In genomic region chrX:30060718-30061117, GRCh38 we compare ENCODE assay signal across 9 cellular contexts.
DNase-seq lines count a peak whose midpoint lies in the region; ATAC-seq and TF ChIP-seq lines count a peak whose summit lies in the region.
"Had no signal": no experiment of that assay in that cellular context is flagged by ENCODE, and none has a peak within 500 bp of the region (broad histone marks: within the 10 kb centered on the region; RNA-seq: fewer than 3 reads in every experiment).

No MANE protein-coding gene starts in this region.

- no peaks in the 10 kb centered on the region for H3K36me3 ChIP-seq in liver (ENCODE audit: control insufficient read depth in 4 of 4, insufficient read depth in 3 of 4, low read depth in 1 of 4, low read length in 3 of 4)

- H3K4me1 Mint-ChIP-seq in HFFc6 (ENCODE audit: low read depth) (peaks cover 28% of the 10 kb centered on the region), WTC11 (no peaks in the 10 kb centered on the region)
- H3K4me1 Mint-ChIP-seq: T-helper 17 cell had no signal

- H3K4me3 Mint-ChIP-seq in HFFc6 (no peak overlapping the region), WTC11 (no peak overlapping the region)
- H3K4me3 Mint-ChIP-seq: T-helper 17 cell had no signal

- H3K36me3 Mint-ChIP-seq in HFFc6 (ENCODE audit: low read depth): no peaks in the 10 kb centered on the region
- no peaks in the 10 kb centered on the region; the same call in 1 of the 2 replicates for H3K36me3 Mint-ChIP-seq in WTC11

- no peaks in the 10 kb centered on the region for H3K27me3 ChIP-seq in liver (ENCODE audit: control insufficient read depth in 4 of 4, insufficient read depth in 4 of 4, low read length in 3 of 4)

- H3K4me3 ChIP-seq in liver (ENCODE audit: low read depth in 1 of 3, low read length in 3 of 3): no peak overlapping the region

- no peak overlapping the region for H3K9ac ChIP-seq in liver (ENCODE audit: low read depth in 1 of 2, low read length in 2 of 2)

- TF ChIP-seq CTCF in HFFc6 (IDR thresholded peaks at IDR 0.05): peak; percentile 71
- TF ChIP-seq CTCF in WTC11 (IDR thresholded peaks at IDR 0.05): peak; percentile 21; the same call in 1 of the 2 replicates
- TF ChIP-seq CTCF in liver (IDR thresholded peaks at IDR 0.05; ENCODE audit: low read depth, low read length, missing input control): peak; percentile 26

- H3K9me3 ChIP-seq in liver (ENCODE audit: control insufficient read depth in 4 of 4, low read length in 3 of 4): no peaks in the 10 kb centered on the region

- TF ChIP-seq POLR2A in erythroblast (IDR thresholded peaks at IDR 0.05; ENCODE audit: low read length): no peak

- no peak overlapping the region for H3K27ac Mint-ChIP-seq in HFFc6
- H3K27ac Mint-ChIP-seq in WTC11: no peak overlapping the region
- H3K27ac Mint-ChIP-seq: T-helper 17 cell had no signal

- no peak overlapping the region for H3K27ac ChIP-seq in liver (ENCODE audit: low read depth in 1 of 2, low read length in 2 of 2)

- CTCF ChIA-PET in WTC11 (lab: Charles Lee): interaction anchor here (0.5 to 1.2 kb wide), 3 partner anchors 119 to 582 kb away, joined by 3 to 6 read pairs (median 3); no protein-coding TSS in a partner anchor

- WGBS in liver: 37% methylated on average over 2 of the region's 2 CpGs

- POLR2A ChIA-PET in WTC11 (lab: Charles Lee): no interaction called here

- in situ Hi-C loops in G401 (cut with HindIII; ENCODE audit: low sequenced_read_pairs): no loop called here

- DNase-seq in G401 (ENCODE audit: low spot score) (peak; percentile 0), HFFc6 (peak; percentile 7), WTC11 (ENCODE audit: low spot score) (peak; percentile 12), dedifferentiated amniotic fluid mesenchymal stem cell (ENCODE audit: extremely low spot score) (no peak), erythroblast (lab: John Stamatoyannopoulos, UW) (no peak), NCI-H2227 (lab: John Stamatoyannopoulos, UW; ENCODE audit: unreplicated experiment) (no peak)
- no peak for DNase-seq in activated CD4-positive, alpha-beta T cell treated with anti-CD3 and anti-CD28 coated beads, Interleukin-2, amount 50 U/mL, for 1 hour
- DNase-seq: T-helper 17 cell had no signal

- no peaks in the 10 kb centered on the region for H3K4me1 ChIP-seq in liver (ENCODE audit: control insufficient read depth in 4 of 4, insufficient read depth in 4 of 4, low read length in 3 of 4)

- H3K27me3 Mint-ChIP-seq in HFFc6 (ENCODE audit: insufficient read depth) (no peaks in the 10 kb centered on the region), WTC11 (ENCODE audit: low read depth) (no peaks in the 10 kb centered on the region)
- H3K27me3 Mint-ChIP-seq: T-helper 17 cell had no signal

- peak; percentile 70 for ATAC-seq in WTC11
- ATAC-seq: T-helper 17 cell had no signal

- TF ChIP-seq RAD21 in liver (IDR thresholded peaks at IDR 0.05): peak in 1 of 2 donors; percentile 64

- no peaks in the 10 kb centered on the region; the same call in 1 of the 2 replicates for H3K9me3 Mint-ChIP-seq in HFFc6
- no peaks in the 10 kb centered on the region; the same call in 1 of the 2 replicates for H3K9me3 Mint-ChIP-seq in WTC11

TF ChIP-seq in WTC11, 78 proteins besides CTCF, POLR2A, EP300 and RAD21 (continues in another document):
- TF ChIP-seq ZNF219 (CRISPR knock-in tag; IDR thresholded peaks at IDR 0.05; ENCODE audit: borderline replicate concordance): no peak
- TF ChIP-seq ZBTB43 (CRISPR knock-in tag; IDR thresholded peaks at IDR 0.05): no peak
- no peak for TF ChIP-seq NR2C2 (CRISPR knock-in tag; IDR thresholded peaks at IDR 0.05)
- no peak for TF ChIP-seq CREB1 (CRISPR knock-in tag; IDR thresholded peaks at IDR 0.05)
- TF ChIP-seq ERG (CRISPR knock-in tag; IDR thresholded peaks at IDR 0.05): no peak
- TF ChIP-seq ZNF396 (CRISPR knock-in tag; IDR thresholded peaks at IDR 0.05; ENCODE audit: borderline replicate concordance): no peak
- TF ChIP-seq ZMAT4 (CRISPR knock-in tag; IDR thresholded peaks at IDR 0.05): no peak
- no peak for TF ChIP-seq NR1H2 (CRISPR knock-in tag; IDR thresholded peaks at IDR 0.05)
- TF ChIP-seq MXD4 (CRISPR knock-in tag; IDR thresholded peaks at IDR 0.05; ENCODE audit: borderline replicate concordance): no peak
- TF ChIP-seq ATF1 (CRISPR knock-in tag; IDR thresholded peaks at IDR 0.05): no peak

TF ChIP-seq in liver, 16 proteins besides CTCF, POLR2A, EP300 and RAD21:
- TF ChIP-seq ATF3 (IDR thresholded peaks at IDR 0.05): no peak
- no peak for TF ChIP-seq RXRA (IDR thresholded peaks at IDR 0.05)
- no peak for TF ChIP-seq TAF1 (conservative IDR thresholded peaks at IDR 0.05)
- TF ChIP-seq EGR1 (IDR thresholded peaks at IDR 0.05; ENCODE audit: low read depth in 2 of 2): no peak
- TF ChIP-seq REST (IDR thresholded peaks at IDR 0.05): no peak
- TF ChIP-seq FOXA1 (IDR thresholded peaks at IDR 0.05): no peak
- no peak for TF ChIP-seq GABPA (IDR thresholded peaks at IDR 0.05 in 1 of 2, conservative IDR thresholded peaks at IDR 0.05 in 1 of 2)
- no peak for TF ChIP-seq ZBTB33 (IDR thresholded peaks at IDR 0.05)
- no peak for TF ChIP-seq YY1 (IDR thresholded peaks at IDR 0.05)
- TF ChIP-seq NR2F2 (IDR thresholded peaks at IDR 0.05): no peak
- no peak for TF ChIP-seq FOXA2 (IDR thresholded peaks at IDR 0.05)
- no peak for TF ChIP-seq HNF4G (IDR thresholded peaks at IDR 0.05)
- no peak for TF ChIP-seq HNF4A (conservative IDR thresholded peaks at IDR 0.05)

Comparison
In these comparisons a context has a peak if more than half of its experiments do, and no peak if none do; other contexts are left out.
1. DNase-seq: peak in G401 (single experiment), HFFc6 (single experiment) and WTC11 (single experiment); none in dedifferentiated amniotic fluid mesenchymal stem cell (single experiment), erythroblast (0 of 2), activated CD4-positive, alpha-beta T cell treated with anti-CD3 and anti-CD28 coated beads, Interleukin-2, amount 50 U/mL, for 1 hour (single experiment) and NCI-H2227 (single experiment).
2. CTCF ChIP-seq: peak in every context shown above with its lines; median percentile 71 in HFFc6; 26 in liver; 21 in WTC11.